In the genomic region with DNA sequence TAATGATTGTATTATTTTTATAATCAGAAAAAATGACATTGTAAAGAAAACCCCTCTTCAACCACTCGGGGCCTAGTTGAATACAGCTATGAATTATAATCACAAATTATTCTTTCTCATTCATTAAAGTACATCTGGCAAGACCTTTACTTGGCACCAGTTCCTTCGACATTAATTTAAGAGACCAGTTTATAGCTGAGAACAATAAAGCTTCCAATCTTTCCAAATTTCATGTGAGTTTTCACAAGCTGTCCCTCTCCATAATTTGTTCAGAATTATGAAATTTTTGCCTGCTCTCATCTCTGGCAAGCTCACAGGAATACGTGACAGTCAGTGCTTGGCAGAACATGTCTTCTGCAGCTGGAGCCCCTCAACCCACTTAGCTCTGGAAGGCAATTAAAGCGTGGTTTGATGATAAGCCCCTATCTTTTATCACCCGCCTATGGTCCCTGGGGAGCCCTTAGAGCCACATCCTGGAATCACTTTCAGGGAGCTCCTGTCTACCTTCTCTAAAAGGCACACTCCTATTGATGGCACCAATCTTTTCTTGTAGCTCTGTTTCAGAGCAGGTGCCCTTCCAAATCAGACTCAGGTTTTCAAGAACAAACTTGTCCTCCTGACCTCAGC, we compare ENCODE assay signal across 2 cellular contexts.
TF ChIP-seq lines count a peak whose summit lies in the region.

No MANE protein-coding gene starts in this region.

TF ChIP-seq in IMR-90, 13 proteins besides CTCF, POLR2A, EP300 and RAD21 (continued from another document):
- TF ChIP-seq RFX5 (IDR thresholded peaks at IDR 0.05; ENCODE audit: low read depth, low read length) (no peak), CHD1 (IDR thresholded peaks at IDR 0.05; ENCODE audit: low read depth, low read length) (no peak), FOS (IDR thresholded peaks at IDR 0.05; ENCODE audit: low read depth, low read length) (no peak), MAZ (IDR thresholded peaks at IDR 0.05; ENCODE audit: borderline replicate concordance, low read depth, low read length) (no peak), NFE2L2 (IDR thresholded peaks at IDR 0.05; ENCODE audit: low read depth, low read length) (no peak), BHLHE40 (IDR thresholded peaks at IDR 0.05; ENCODE audit: low read depth, low read length) (no peak), SMC3 (IDR thresholded peaks at IDR 0.05; ENCODE audit: low read depth, low read length) (no peak), CEBPB (IDR thresholded peaks at IDR 0.05; ENCODE audit: low read depth, low read length) (no peak)
- TF ChIP-seq, protein P1, sequence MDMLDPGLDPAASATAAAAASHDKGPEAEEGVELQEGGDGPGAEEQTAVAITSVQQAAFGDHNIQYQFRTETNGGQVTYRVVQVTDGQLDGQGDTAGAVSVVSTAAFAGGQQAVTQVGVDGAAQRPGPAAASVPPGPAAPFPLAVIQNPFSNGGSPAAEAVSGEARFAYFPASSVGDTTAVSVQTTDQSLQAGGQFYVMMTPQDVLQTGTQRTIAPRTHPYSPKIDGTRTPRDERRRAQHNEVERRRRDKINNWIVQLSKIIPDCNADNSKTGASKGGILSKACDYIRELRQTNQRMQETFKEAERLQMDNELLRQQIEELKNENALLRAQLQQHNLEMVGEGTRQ (IDR thresholded peaks at IDR 0.05; ENCODE audit: low read depth, low read length): no peak

TF ChIP-seq in WTC11, 78 proteins besides CTCF, POLR2A, EP300 and RAD21 (continued from another document):
- TF ChIP-seq, protein P2, sequence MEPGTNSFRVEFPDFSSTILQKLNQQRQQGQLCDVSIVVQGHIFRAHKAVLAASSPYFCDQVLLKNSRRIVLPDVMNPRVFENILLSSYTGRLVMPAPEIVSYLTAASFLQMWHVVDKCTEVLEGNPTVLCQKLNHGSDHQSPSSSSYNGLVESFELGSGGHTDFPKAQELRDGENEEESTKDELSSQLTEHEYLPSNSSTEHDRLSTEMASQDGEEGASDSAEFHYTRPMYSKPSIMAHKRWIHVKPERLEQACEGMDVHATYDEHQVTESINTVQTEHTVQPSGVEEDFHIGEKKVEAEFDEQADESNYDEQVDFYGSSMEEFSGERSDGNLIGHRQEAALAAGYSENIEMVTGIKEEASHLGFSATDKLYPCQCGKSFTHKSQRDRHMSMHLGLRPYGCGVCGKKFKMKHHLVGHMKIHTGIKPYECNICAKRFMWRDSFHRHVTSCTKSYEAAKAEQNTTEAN (CRISPR knock-in tag; IDR thresholded peaks at IDR 0.05): no peak
- TF ChIP-seq ZNF232 (CRISPR knock-in tag; IDR thresholded peaks at IDR 0.05) (no peak), ZNF138 (CRISPR knock-in tag; conservative IDR thresholded peaks at IDR 0.05) (no peak), ZNF263 (CRISPR knock-in tag; IDR thresholded peaks at IDR 0.05; ENCODE audit: low read depth) (no peak), SMAD4 (CRISPR knock-in tag; IDR thresholded peaks at IDR 0.05) (no peak)
- TF ChIP-seq, protein P3, sequence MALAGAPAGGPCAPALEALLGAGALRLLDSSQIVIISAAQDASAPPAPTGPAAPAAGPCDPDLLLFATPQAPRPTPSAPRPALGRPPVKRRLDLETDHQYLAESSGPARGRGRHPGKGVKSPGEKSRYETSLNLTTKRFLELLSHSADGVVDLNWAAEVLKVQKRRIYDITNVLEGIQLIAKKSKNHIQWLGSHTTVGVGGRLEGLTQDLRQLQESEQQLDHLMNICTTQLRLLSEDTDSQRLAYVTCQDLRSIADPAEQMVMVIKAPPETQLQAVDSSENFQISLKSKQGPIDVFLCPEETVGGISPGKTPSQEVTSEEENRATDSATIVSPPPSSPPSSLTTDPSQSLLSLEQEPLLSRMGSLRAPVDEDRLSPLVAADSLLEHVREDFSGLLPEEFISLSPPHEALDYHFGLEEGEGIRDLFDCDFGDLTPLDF (CRISPR knock-in tag; IDR thresholded peaks at IDR 0.05): no peak
- TF ChIP-seq, protein P4, sequence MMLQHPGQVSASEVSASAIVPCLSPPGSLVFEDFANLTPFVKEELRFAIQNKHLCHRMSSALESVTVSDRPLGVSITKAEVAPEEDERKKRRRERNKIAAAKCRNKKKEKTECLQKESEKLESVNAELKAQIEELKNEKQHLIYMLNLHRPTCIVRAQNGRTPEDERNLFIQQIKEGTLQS (CRISPR knock-in tag; conservative IDR thresholded peaks at IDR 0.05): no peak
- TF ChIP-seq, protein P5, sequence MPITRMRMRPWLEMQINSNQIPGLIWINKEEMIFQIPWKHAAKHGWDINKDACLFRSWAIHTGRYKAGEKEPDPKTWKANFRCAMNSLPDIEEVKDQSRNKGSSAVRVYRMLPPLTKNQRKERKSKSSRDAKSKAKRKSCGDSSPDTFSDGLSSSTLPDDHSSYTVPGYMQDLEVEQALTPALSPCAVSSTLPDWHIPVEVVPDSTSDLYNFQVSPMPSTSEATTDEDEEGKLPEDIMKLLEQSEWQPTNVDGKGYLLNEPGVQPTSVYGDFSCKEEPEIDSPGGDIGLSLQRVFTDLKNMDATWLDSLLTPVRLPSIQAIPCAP (CRISPR knock-in tag; IDR thresholded peaks at IDR 0.05): no peak
- TF ChIP-seq, protein P1 (CRISPR knock-in tag; IDR thresholded peaks at IDR 0.05): no peak
